21 cellular contexts compared by ENCODE assay signal in the genomic region with DNA sequence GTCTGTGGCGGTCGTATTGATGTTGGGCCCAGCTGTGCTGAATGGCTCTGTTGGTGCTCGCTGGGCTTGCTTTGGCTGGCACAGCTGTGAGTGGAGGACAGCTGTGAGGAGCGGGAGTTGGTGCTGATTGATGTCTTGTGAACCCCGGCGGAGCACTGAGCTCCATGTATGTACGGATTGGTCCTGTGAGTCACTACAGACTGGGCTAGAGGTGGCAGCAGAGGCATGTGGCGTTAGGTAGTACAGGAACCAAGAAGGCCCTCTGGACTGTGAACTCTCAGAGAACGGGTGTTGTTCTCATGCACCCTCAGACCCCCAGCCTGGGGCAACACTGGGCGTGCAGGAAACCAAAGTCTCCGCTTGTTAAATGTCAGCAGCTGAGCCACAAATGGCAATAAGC.
A peak's percentile ranks its signal among the peaks of the same experiment; 100 is the strongest.
DNase-seq lines count a peak whose midpoint lies in the region; ATAC-seq and TF ChIP-seq lines count a peak whose summit lies in the region.
"Had no signal": no experiment of that assay in that cellular context is flagged by ENCODE, and none has a peak within 500 bp of the region (broad histone marks: within the 10 kb centered on the region; RNA-seq: fewer than 3 reads in every experiment).

No MANE protein-coding gene starts in this region.

- H3K36me3 ChIP-seq in BE2C (peaks cover 14% of the 10 kb centered on the region), neural progenitor cell (no peaks in the 10 kb centered on the region)
- H3K36me3 ChIP-seq: upper lobe of left lung had no signal

- H3K9me3 ChIP-seq in BE2C: no peaks in the 10 kb centered on the region
- H3K9me3 ChIP-seq in neural progenitor cell (ENCODE audit: low read depth): no peaks in the 10 kb centered on the region
- H3K9me3 ChIP-seq: stomach, upper lobe of left lung had no signal

- peaks cover 8% of the 10 kb centered on the region for H3K9me3 Mint-ChIP-seq in neural progenitor cell

- peaks cover 7% of the 10 kb centered on the region for H3K36me3 Mint-ChIP-seq in neural progenitor cell

- H3K4me3 ChIP-seq in BE2C (ENCODE audit: low read depth, low read length) (no peak overlapping the region), neural progenitor cell (no peak overlapping the region)
- H3K4me3 ChIP-seq: SK-N-MC, stomach, upper lobe of left lung had no signal

- no peak overlapping the region for H2AFZ ChIP-seq in neural progenitor cell (replicated peaks)

- H3K9ac ChIP-seq in neural progenitor cell: no peak overlapping the region

- H4K20me1 ChIP-seq in neural progenitor cell (ENCODE audit: low read depth): no peaks in the 10 kb centered on the region

- peaks cover 19% of the 10 kb centered on the region for H3K4me1 Mint-ChIP-seq in neural progenitor cell
- H3K4me1 Mint-ChIP-seq: H9 had no signal

- H3K27me3 Mint-ChIP-seq in neural progenitor cell (ENCODE audit: insufficient read depth, low read depth): peaks cover 4% of the 10 kb centered on the region

- H3F3A ChIP-seq in neural progenitor cell (ENCODE audit: low read depth): no peaks in the 10 kb centered on the region

- no peak overlapping the region for H3K4me2 ChIP-seq in neural progenitor cell

- no peak for ATAC-seq in HG02588 (IDR thresholded peaks at IDR 0.05; ENCODE audit: unreplicated experiment)
- ATAC-seq: PC-3, right cardiac atrium had no signal

- 0 out of 2 replicates have a peak, but pooled peaks have one; percentile 4 for TF ChIP-seq CTCF in BE2C (IDR thresholded peaks at IDR 0.05; ENCODE audit: low read depth, low read length)
- TF ChIP-seq CTCF in neural progenitor cell (IDR thresholded peaks at IDR 0.05): no peak

- peaks cover 16% of the 10 kb centered on the region for H3K4me1 ChIP-seq in BE2C
- no peaks in the 10 kb centered on the region for H3K4me1 ChIP-seq in neural progenitor cell
- H3K4me1 ChIP-seq: stomach, upper lobe of left lung had no signal

- H3K27ac ChIP-seq in neural progenitor cell: no peak overlapping the region
- H3K27ac ChIP-seq: SK-N-MC, stomach, upper lobe of left lung had no signal

- DNase-seq in BE2C: no peak
- peak; percentile 4 for DNase-seq in LHCN-M2 (ENCODE audit: low read depth)
- DNase-seq in foreskin melanocyte: peak; percentile 38
- DNase-seq in neural progenitor cell (ENCODE audit: low spot score): no peak
- no peak for DNase-seq in NCI-H187 (lab: John Stamatoyannopoulos, UW)
- DNase-seq in KG1 (lab: John Stamatoyannopoulos, UW): no peak
- DNase-seq in NCI-H2227 (lab: John Stamatoyannopoulos, UW; ENCODE audit: unreplicated experiment): no peak
- DNase-seq: activated CD4-positive, alpha-beta T cell treated with anti-CD3 and anti-CD28 coated beads for 1 hour; activated gamma-delta T cell treated with Interleukin-2 at 50 U/mL for 16 hours; aorta; H9; NCI-H1048; NCI-H748 treated with DMSO at 0.1 percent for 48 hours; PC-3; right cardiac atrium; stimulated activated CD4-positive, alpha-beta T cell treated with anti-CD3 and anti-CD28 coated beads, Interleukin-1b, Interleukin-23, amount 100 ng/mL, for 48 hours; stomach; T1000; upper lobe of left lung had no signal

- peak overlapping the region; percentile 78 for H3K27ac Mint-ChIP-seq in neural progenitor cell
- H3K27ac Mint-ChIP-seq: H9 had no signal

- H3K79me2 ChIP-seq in neural progenitor cell (ENCODE audit: low read depth): no peaks in the 10 kb centered on the region

- no peak overlapping the region for H3K4me3 Mint-ChIP-seq in neural progenitor cell
- H3K4me3 Mint-ChIP-seq: H9 had no signal

- no peaks in the 10 kb centered on the region for H3K27me3 ChIP-seq in BE2C
- H3K27me3 ChIP-seq in neural progenitor cell: no peaks in the 10 kb centered on the region
- H3K27me3 ChIP-seq: stomach, upper lobe of left lung had no signal

Comparison
In these comparisons a context has a peak if more than half of its experiments do, and no peak if none do; other contexts are left out.
1. DNase-seq: peak in LHCN-M2 (single experiment) and foreskin melanocyte (single experiment); none in BE2C (single experiment), neural progenitor cell (single experiment), NCI-H187 (0 of 2), KG1 (single experiment) and NCI-H2227 (single experiment).